Comparison of ENCODE assay signal across 20 cellular contexts in genomic region chr6:110728501-110728900, GRCh38.
DNase-seq lines count a peak whose midpoint lies in the region; ATAC-seq and TF ChIP-seq lines count a peak whose summit lies in the region.
"Had no signal": no experiment of that assay in that cellular context is flagged by ENCODE, and none has a peak within 500 bp of the region (broad histone marks: within the 10 kb centered on the region; RNA-seq: fewer than 3 reads in every experiment).

No MANE protein-coding gene starts in this region.

- CTCF ChIA-PET in activated CD4-positive, alpha-beta T cell treated with anti-CD3 and anti-CD28 coated beads for 36 hours (lab: Charles Lee), result no interaction called here

- no peak overlapping the region for H3K27ac Mint-ChIP-seq in activated CD4-positive, alpha-beta T cell treated with anti-CD3 and anti-CD28 coated beads for 36 hours
- H3K27ac Mint-ChIP-seq: activated T-helper 17 cell treated with anti-CD3 and anti-CD28 coated beads, Interleukin-2, amount 50 U/mL, for 72 hours; GM23338; nephron had no signal

- no peak overlapping the region for H3K27ac ChIP-seq in colonic mucosa
- H3K27ac ChIP-seq: BLaER1, right lobe of liver had no signal

- H3K4me3 Mint-ChIP-seq in activated CD4-positive, alpha-beta T cell treated with anti-CD3 and anti-CD28 coated beads for 36 hours, result no peak overlapping the region
- H3K4me3 Mint-ChIP-seq: activated T-helper 17 cell treated with anti-CD3 and anti-CD28 coated beads, Interleukin-2, amount 50 U/mL, for 72 hours; GM23338; nephron had no signal

- no peak overlapping the region for H3K4me3 ChIP-seq in colonic mucosa
- H3K4me3 ChIP-seq: BLaER1, GM23338, lung, right lobe of liver had no signal

- POLR2A ChIA-PET in activated CD4-positive, alpha-beta T cell treated with anti-CD3 and anti-CD28 coated beads for 36 hours (lab: Charles Lee), result no interaction called here

- H3K9ac ChIP-seq in colonic mucosa (ENCODE audit: low read depth in 2 of 2, low read length in 2 of 2), result no peak overlapping the region
- H3K9ac ChIP-seq: BLaER1 had no signal

- no peaks in the 10 kb centered on the region for H3K36me3 ChIP-seq in colonic mucosa
- H3K36me3 ChIP-seq: right lobe of liver had no signal

- H3K36me3 Mint-ChIP-seq in activated CD4-positive, alpha-beta T cell treated with anti-CD3 and anti-CD28 coated beads for 36 hours (ENCODE audit: low read depth), result peaks cover 1% of the 10 kb centered on the region

- ATAC-seq in GM18858 (IDR thresholded peaks at IDR 0.05; ENCODE audit: unreplicated experiment) (peak; percentile 73), GM21737 (IDR thresholded peaks at IDR 0.05; ENCODE audit: unreplicated experiment) (peak; percentile 68), HG03280 (IDR thresholded peaks at IDR 0.05; ENCODE audit: unreplicated experiment) (peak; percentile 44)
- ATAC-seq in activated CD4-positive, alpha-beta T cell treated with anti-CD3 and anti-CD28 coated beads for 36 hours, result no peak
- ATAC-seq: activated T-helper 17 cell treated with anti-CD3 and anti-CD28 coated beads, Interleukin-2, amount 50 U/mL, for 72 hours; GM23338; right lobe of liver had no signal

- TF ChIP-seq CTCF in colonic mucosa (IDR thresholded peaks at IDR 0.05), result no peak

- intact Hi-C loops in activated CD4-positive, alpha-beta T cell treated with anti-CD3 and anti-CD28 coated beads for 36 hours (cut with DNase I, micrococcal nuclease), result no loop called here
- intact Hi-C loops in colonic mucosa (cut with DNase I), result no loop called here

- no peaks in the 10 kb centered on the region for H3K4me1 ChIP-seq in colonic mucosa
- H3K4me1 ChIP-seq: BLaER1, right lobe of liver had no signal

- H3K9me3 Mint-ChIP-seq in activated CD4-positive, alpha-beta T cell treated with anti-CD3 and anti-CD28 coated beads for 36 hours (ENCODE audit: low read depth), result no peaks in the 10 kb centered on the region
- H3K9me3 Mint-ChIP-seq: activated T-helper 17 cell treated with anti-CD3 and anti-CD28 coated beads, Interleukin-2, amount 50 U/mL, for 72 hours; GM23338; nephron had no signal

- H3K27me3 Mint-ChIP-seq in activated CD4-positive, alpha-beta T cell treated with anti-CD3 and anti-CD28 coated beads for 36 hours, result no peaks in the 10 kb centered on the region
- H3K27me3 Mint-ChIP-seq: activated T-helper 17 cell treated with anti-CD3 and anti-CD28 coated beads, Interleukin-2, amount 50 U/mL, for 72 hours had no signal

- DNase-seq in putamen (ENCODE audit: low spot score) (peak; percentile 73), colonic mucosa (no peak), NCI-H774 (lab: John Stamatoyannopoulos, UW) (no peak), erythroblast (lab: John Stamatoyannopoulos, UW) (no peak)
- no peak for DNase-seq in activated CD4-positive, alpha-beta T cell treated with anti-CD3 and anti-CD28 coated beads for 36 hours
- DNase-seq: activated CD4-positive, alpha-beta T cell treated with anti-CD3 and anti-CD28 coated beads, Interleukin-2, amount 50 U/mL, for 1 hour; aorta; effector CD4-positive, alpha-beta T cell; NCI-H187; right lobe of liver; SHP77; T1000 had no signal

- H3K9me3 ChIP-seq in colonic mucosa, result no peaks in the 10 kb centered on the region
- H3K9me3 ChIP-seq: BLaER1, right lobe of liver had no signal

- H3K27me3 ChIP-seq in colonic mucosa, result no peaks in the 10 kb centered on the region
- H3K27me3 ChIP-seq: BLaER1, right lobe of liver had no signal

- no peaks in the 10 kb centered on the region for H3K4me1 Mint-ChIP-seq in activated CD4-positive, alpha-beta T cell treated with anti-CD3 and anti-CD28 coated beads for 36 hours
- H3K4me1 Mint-ChIP-seq: activated T-helper 17 cell treated with anti-CD3 and anti-CD28 coated beads, Interleukin-2, amount 50 U/mL, for 72 hours; GM23338; nephron had no signal

- no peak for TF ChIP-seq POLR2A in erythroblast (IDR thresholded peaks at IDR 0.05; ENCODE audit: low read length)
